Comparison of ENCODE assay signal across 1 cellular context in the genomic region with DNA sequence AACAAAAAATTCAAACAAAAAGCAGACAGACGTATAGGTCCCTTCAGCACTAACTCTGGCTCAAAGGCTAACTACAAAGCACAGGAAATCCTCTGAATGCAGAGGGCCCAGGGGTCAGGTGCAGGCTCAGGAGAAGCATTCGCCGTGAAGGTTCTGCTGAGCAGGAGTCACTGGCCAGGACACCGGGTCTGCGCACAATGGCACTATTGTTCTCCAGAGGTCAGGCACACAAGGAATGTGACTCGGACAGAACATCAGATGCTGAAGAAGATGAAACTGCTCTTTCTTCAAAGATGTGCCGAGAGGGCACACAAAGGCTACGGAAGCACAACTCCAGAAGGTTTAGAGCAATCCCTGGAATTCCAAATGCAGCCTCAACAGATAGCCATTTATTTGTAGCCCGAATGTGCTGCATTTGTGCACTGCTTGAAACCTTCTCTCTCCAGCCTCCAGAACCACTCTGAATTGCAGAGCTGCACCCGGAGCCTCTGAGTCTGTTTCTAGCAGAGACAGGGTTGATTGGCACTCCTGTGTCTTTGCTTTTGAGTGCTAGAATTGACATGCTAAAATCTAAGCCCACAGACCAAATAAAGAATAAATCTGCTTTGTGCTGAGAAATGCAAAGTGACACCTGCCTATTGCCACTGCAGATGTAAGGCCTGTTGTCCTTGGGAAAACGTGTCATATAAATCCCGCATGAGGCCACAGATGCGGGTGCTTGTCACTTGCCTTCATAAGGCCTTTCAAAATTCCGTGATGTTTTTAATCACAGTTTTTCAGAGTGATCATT.
A peak's percentile ranks its signal among the peaks of the same experiment; 100 is the strongest.
TF ChIP-seq lines count a peak whose summit lies in the region.

No MANE protein-coding gene starts in this region.

TF ChIP-seq in HepG2, 621 proteins besides CTCF, POLR2A, EP300 and RAD21 (continued from another document and continues in another):
- TF ChIP-seq, protein P1, sequence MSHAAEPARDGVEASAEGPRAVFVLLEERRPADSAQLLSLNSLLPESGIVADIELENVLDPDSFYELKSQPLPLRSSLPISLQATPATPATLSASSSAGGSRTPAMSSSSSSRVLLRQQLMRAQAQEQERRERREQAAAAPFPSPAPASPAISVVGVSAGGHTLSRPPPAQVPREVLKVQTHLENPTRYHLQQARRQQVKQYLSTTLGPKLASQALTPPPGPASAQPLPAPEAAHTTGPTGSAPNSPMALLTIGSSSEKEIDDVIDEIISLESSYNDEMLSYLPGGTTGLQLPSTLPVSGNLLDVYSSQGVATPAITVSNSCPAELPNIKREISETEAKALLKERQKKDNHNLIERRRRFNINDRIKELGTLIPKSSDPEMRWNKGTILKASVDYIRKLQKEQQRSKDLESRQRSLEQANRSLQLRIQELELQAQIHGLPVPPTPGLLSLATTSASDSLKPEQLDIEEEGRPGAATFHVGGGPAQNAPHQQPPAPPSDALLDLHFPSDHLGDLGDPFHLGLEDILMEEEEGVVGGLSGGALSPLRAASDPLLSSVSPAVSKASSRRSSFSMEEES (CRISPR knock-in tag; IDR thresholded peaks at IDR 0.05): peak; percentile 83
- TF ChIP-seq ZC3H4 (CRISPR knock-in tag; IDR thresholded peaks at IDR 0.05; ENCODE audit: borderline replicate concordance) (no peak), MAFK (conservative IDR thresholded peaks at IDR 0.05 in 1 of 2, IDR thresholded peaks at IDR 0.05 in 1 of 2; ENCODE audit: low read length in 2 of 2) (peak; percentile 14 to 32; a peak in 1 of 4 replicates), ZNF530 (CRISPR knock-in tag; IDR thresholded peaks at IDR 0.05; ENCODE audit: low read depth) (no peak), ATF7-NPFF (CRISPR knock-in tag; IDR thresholded peaks at IDR 0.05; ENCODE audit: low read depth) (peak; percentile 19; the same call in 1 of the 2 replicates), ZSCAN29 (CRISPR knock-in tag; conservative IDR thresholded peaks at IDR 0.05) (0 out of 2 replicates have a peak, but pooled peaks have one; percentile 24), GTF2F1 (IDR thresholded peaks at IDR 0.05; ENCODE audit: low read length) (no peak), PAX8 (CRISPR knock-in tag; IDR thresholded peaks at IDR 0.05; ENCODE audit: borderline replicate concordance) (no peak), ZNF678 (CRISPR knock-in tag; IDR thresholded peaks at IDR 0.05) (no peak), GFI1 (CRISPR knock-in tag; IDR thresholded peaks at IDR 0.05; ENCODE audit: borderline replicate concordance) (peak; percentile 57), ZNF124 (CRISPR knock-in tag; IDR thresholded peaks at IDR 0.05) (peak; percentile 81; the same call in 1 of the 2 replicates), HDAC1 (CRISPR knock-in tag; IDR thresholded peaks at IDR 0.05) (peak; percentile 93), ZNF720 (CRISPR knock-in tag; IDR thresholded peaks at IDR 0.05) (no peak), NFIC (IDR thresholded peaks at IDR 0.05; ENCODE audit: low read length) (peak; percentile 97), ZNF788 (CRISPR knock-in tag; IDR thresholded peaks at IDR 0.05; ENCODE audit: borderline replicate concordance) (peak; percentile 16; the same call in 1 of the 2 replicates), PHF5A (CRISPR knock-in tag; IDR thresholded peaks at IDR 0.05; ENCODE audit: low read depth, unreplicated experiment) (peak; percentile 56), DMAP1 (CRISPR knock-in tag; IDR thresholded peaks at IDR 0.05) (0 out of 2 replicates have a peak, but pooled peaks have one; percentile 6), ZNF839 (CRISPR knock-in tag; IDR thresholded peaks at IDR 0.05; ENCODE audit: borderline replicate concordance) (no peak), ZFP82 (CRISPR knock-in tag; IDR thresholded peaks at IDR 0.05; ENCODE audit: borderline replicate concordance) (no peak), SP5 (CRISPR knock-in tag; IDR thresholded peaks at IDR 0.05; ENCODE audit: borderline replicate concordance, low read depth) (peak; percentile 17; the same call in 1 of the 2 replicates), RBM22 (optimal IDR thresholded peaks at IDR 0.05; ENCODE audit: low read length) (peak; percentile 45), NR2C2 (CRISPR knock-in tag; IDR thresholded peaks at IDR 0.05; ENCODE audit: borderline replicate concordance) (peak; percentile 67), ESRRA (CRISPR knock-in tag; IDR thresholded peaks at IDR 0.05; ENCODE audit: low read depth) (peak; percentile 85), MIER3 (CRISPR knock-in tag; IDR thresholded peaks at IDR 0.05; ENCODE audit: borderline replicate concordance) (peak; percentile 69; the same call in 1 of the 2 replicates), BRCA1 (CRISPR knock-in tag; IDR thresholded peaks at IDR 0.05) (no peak), ZNF841 (CRISPR knock-in tag; IDR thresholded peaks at IDR 0.05; ENCODE audit: borderline replicate concordance) (no peak)
- TF ChIP-seq, protein P2, sequence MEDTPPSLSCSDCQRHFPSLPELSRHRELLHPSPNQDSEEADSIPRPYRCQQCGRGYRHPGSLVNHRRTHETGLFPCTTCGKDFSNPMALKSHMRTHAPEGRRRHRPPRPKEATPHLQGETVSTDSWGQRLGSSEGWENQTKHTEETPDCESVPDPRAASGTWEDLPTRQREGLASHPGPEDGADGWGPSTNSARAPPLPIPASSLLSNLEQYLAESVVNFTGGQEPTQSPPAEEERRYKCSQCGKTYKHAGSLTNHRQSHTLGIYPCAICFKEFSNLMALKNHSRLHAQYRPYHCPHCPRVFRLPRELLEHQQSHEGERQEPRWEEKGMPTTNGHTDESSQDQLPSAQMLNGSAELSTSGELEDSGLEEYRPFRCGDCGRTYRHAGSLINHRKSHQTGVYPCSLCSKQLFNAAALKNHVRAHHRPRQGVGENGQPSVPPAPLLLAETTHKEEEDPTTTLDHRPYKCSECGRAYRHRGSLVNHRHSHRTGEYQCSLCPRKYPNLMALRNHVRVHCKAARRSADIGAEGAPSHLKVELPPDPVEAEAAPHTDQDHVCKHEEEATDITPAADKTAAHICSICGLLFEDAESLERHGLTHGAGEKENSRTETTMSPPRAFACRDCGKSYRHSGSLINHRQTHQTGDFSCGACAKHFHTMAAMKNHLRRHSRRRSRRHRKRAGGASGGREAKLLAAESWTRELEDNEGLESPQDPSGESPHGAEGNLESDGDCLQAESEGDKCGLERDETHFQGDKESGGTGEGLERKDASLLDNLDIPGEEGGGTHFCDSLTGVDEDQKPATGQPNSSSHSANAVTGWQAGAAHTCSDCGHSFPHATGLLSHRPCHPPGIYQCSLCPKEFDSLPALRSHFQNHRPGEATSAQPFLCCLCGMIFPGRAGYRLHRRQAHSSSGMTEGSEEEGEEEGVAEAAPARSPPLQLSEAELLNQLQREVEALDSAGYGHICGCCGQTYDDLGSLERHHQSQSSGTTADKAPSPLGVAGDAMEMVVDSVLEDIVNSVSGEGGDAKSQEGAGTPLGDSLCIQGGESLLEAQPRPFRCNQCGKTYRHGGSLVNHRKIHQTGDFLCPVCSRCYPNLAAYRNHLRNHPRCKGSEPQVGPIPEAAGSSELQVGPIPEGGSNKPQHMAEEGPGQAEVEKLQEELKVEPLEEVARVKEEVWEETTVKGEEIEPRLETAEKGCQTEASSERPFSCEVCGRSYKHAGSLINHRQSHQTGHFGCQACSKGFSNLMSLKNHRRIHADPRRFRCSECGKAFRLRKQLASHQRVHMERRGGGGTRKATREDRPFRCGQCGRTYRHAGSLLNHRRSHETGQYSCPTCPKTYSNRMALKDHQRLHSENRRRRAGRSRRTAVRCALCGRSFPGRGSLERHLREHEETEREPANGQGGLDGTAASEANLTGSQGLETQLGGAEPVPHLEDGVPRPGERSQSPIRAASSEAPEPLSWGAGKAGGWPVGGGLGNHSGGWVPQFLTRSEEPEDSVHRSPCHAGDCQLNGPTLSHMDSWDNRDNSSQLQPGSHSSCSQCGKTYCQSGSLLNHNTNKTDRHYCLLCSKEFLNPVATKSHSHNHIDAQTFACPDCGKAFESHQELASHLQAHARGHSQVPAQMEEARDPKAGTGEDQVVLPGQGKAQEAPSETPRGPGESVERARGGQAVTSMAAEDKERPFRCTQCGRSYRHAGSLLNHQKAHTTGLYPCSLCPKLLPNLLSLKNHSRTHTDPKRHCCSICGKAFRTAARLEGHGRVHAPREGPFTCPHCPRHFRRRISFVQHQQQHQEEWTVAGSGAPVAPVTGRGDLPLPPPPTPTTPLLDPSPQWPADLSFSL (CRISPR knock-in tag; IDR thresholded peaks at IDR 0.05): peak; percentile 67; the same call in 1 of the 2 replicates
- TF ChIP-seq, protein P3, sequence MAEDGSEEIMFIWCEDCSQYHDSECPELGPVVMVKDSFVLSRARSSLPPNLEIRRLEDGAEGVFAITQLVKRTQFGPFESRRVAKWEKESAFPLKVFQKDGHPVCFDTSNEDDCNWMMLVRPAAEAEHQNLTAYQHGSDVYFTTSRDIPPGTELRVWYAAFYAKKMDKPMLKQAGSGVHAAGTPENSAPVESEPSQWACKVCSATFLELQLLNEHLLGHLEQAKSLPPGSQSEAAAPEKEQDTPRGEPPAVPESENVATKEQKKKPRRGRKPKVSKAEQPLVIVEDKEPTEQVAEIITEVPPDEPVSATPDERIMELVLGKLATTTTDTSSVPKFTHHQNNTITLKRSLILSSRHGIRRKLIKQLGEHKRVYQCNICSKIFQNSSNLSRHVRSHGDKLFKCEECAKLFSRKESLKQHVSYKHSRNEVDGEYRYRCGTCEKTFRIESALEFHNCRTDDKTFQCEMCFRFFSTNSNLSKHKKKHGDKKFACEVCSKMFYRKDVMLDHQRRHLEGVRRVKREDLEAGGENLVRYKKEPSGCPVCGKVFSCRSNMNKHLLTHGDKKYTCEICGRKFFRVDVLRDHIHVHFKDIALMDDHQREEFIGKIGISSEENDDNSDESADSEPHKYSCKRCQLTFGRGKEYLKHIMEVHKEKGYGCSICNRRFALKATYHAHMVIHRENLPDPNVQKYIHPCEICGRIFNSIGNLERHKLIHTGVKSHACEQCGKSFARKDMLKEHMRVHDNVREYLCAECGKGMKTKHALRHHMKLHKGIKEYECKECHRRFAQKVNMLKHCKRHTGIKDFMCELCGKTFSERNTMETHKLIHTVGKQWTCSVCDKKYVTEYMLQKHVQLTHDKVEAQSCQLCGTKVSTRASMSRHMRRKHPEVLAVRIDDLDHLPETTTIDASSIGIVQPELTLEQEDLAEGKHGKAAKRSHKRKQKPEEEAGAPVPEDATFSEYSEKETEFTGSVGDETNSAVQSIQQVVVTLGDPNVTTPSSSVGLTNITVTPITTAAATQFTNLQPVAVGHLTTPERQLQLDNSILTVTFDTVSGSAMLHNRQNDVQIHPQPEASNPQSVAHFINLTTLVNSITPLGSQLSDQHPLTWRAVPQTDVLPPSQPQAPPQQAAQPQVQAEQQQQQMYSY (CRISPR knock-in tag; IDR thresholded peaks at IDR 0.05): no peak
- TF ChIP-seq, protein P4, sequence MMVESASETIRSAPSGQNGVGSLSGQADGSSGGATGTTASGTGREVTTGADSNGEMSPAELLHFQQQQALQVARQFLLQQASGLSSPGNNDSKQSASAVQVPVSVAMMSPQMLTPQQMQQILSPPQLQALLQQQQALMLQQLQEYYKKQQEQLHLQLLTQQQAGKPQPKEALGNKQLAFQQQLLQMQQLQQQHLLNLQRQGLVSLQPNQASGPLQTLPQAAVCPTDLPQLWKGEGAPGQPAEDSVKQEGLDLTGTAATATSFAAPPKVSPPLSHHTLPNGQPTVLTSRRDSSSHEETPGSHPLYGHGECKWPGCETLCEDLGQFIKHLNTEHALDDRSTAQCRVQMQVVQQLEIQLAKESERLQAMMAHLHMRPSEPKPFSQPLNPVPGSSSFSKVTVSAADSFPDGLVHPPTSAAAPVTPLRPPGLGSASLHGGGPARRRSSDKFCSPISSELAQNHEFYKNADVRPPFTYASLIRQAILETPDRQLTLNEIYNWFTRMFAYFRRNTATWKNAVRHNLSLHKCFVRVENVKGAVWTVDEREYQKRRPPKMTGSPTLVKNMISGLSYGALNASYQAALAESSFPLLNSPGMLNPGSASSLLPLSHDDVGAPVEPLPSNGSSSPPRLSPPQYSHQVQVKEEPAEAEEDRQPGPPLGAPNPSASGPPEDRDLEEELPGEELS (CRISPR knock-in tag; IDR thresholded peaks at IDR 0.05): peak; percentile 89
